Comparison of ENCODE assay signal across 9 cellular contexts in genomic region chr3:66469220-66469640, GRCh38. TPM values are rescaled to one million over a fixed set of nuclear protein-coding genes. Genes with fewer than 3 reads are reported as not detected.
DNase-seq lines count a peak whose midpoint lies in the region; ATAC-seq, FAIRE-seq and TF ChIP-seq lines count a peak whose summit lies in the region.
"Had no signal": no experiment of that assay in that cellular context is flagged by ENCODE, and none has a peak within 500 bp of the region (broad histone marks: within the 10 kb centered on the region; RNA-seq: fewer than 3 reads in every experiment).

No MANE protein-coding gene starts in this region.

- dilution Hi-C loops in keratinocyte (cut with MboI; ENCODE audit: extremely low pct_ligation_motif_present, low sequenced_read_pairs), result no loop called here

- WGBS in GM23248 (ENCODE audit: low coverage in 1 of 2, low lambda C conversion rate in 2 of 2, missing lambda C conversion rate in 2 of 2), 2 experiments, result 80% methylated on average over 4 of the region's 4 CpGs
- WGBS in heart left ventricle, 4 donors, result 89 to 94% (median 93%) methylated on average over 4 of the region's 4 CpGs

- FAIRE-seq in keratinocyte (lab: Jason Lieb, UNC), result no peak
- FAIRE-seq: H1 had no signal

- intact Hi-C loops in heart left ventricle (cut with DNase I), result no loop called here

- ATAC-seq in GM18909 (IDR thresholded peaks at IDR 0.05; ENCODE audit: poor library complexity, unreplicated experiment) (peak; percentile 70), HG03558 (IDR thresholded peaks at IDR 0.05; ENCODE audit: extremely low read depth, unreplicated experiment) (peak; percentile 22), heart left ventricle (no peak)

- H3K9me1 ChIP-seq in keratinocyte (ENCODE audit: control insufficient read depth, extremely low read depth, insufficient read depth, low read length), result peaks cover 3% of the 10 kb centered on the region

- peak overlapping the region; percentile 69 for H3K4me2 ChIP-seq in GM23248 (ENCODE audit: unreplicated experiment)
- peak overlapping the region; percentile 33 for H3K4me2 ChIP-seq in keratinocyte (ENCODE audit: control insufficient read depth, extremely low read depth, insufficient read depth, low read depth, low read length)

- TF ChIP-seq POLR2A in heart left ventricle (IDR thresholded peaks at IDR 0.05), result no peak

- TF ChIP-seq CTCF in keratinocyte (optimal IDR thresholded peaks at IDR 0.05 in 1 of 3, IDR thresholded peaks at IDR 0.05 in 1 of 3, conservative IDR thresholded peaks at IDR 0.05 in 1 of 3; ENCODE audit: extremely low read depth in 1 of 3, insufficient read depth in 2 of 3, low read length in 3 of 3) (no peak), heart left ventricle (IDR thresholded peaks at IDR 0.05) (no peak)

- H3K4me1 ChIP-seq in GM23248 (ENCODE audit: insufficient read depth), result peaks cover 43% of the 10 kb centered on the region
- H3K4me1 ChIP-seq in keratinocyte (ENCODE audit: control insufficient read depth, extremely low read depth, insufficient read depth, low read length), result peaks cover 46% of the 10 kb centered on the region
- H3K4me1 ChIP-seq in heart left ventricle, result peaks cover 0 to 75% (median 50%) of the 10 kb centered on the region in 12 donors

- H3K9ac ChIP-seq in GM23248, result peak overlapping the region; percentile 16; the same call in 1 of the 2 replicates
- H3K9ac ChIP-seq in keratinocyte (ENCODE audit: control insufficient read depth, extremely low read depth, insufficient read depth, low read length), result no peak overlapping the region

- H3K36me3 ChIP-seq in GM23248 (ENCODE audit: low read depth) (no peaks in the 10 kb centered on the region), keratinocyte (ENCODE audit: control insufficient read depth in 2 of 2, extremely low read depth in 1 of 2, insufficient read depth in 2 of 2, low read length in 2 of 2) (no peaks in the 10 kb centered on the region), heart left ventricle (no peaks in the 10 kb centered on the region)

- H3K27ac ChIP-seq in GM23248, result peak overlapping the region; percentile 62
- H3K27ac ChIP-seq in keratinocyte (ENCODE audit: control insufficient read depth, insufficient read depth, low read length), result peak overlapping the region; percentile 34
- H3K27ac ChIP-seq in heart left ventricle, result no peak overlapping the region

- no peaks in the 10 kb centered on the region for H3K9me2 ChIP-seq in GM23248 (ENCODE audit: insufficient read depth)

- H3K9me3 ChIP-seq in GM23248 (ENCODE audit: low read depth) (no peaks in the 10 kb centered on the region), keratinocyte (ENCODE audit: control insufficient read depth, low read depth, low read length) (no peaks in the 10 kb centered on the region), heart left ventricle (no peaks in the 10 kb centered on the region)

- H2AFZ ChIP-seq in GM23248 (no peak overlapping the region), keratinocyte (ENCODE audit: control insufficient read depth, low read length) (no peak overlapping the region)

- in situ Hi-C loops in GM23248 (cut with MboI), result no loop called here

- DNase-seq in GM23248 (peak; percentile 53), keratinocyte (ENCODE audit: low read depth, low spot score) (no peak), heart left ventricle (no peak), SW 1271 (lab: John Stamatoyannopoulos, UW) (no peak), SHP77 (lab: John Stamatoyannopoulos, UW) (no peak)
- DNase-seq: anterior cingulate cortex had no signal

- H4K20me1 ChIP-seq in GM23248 (ENCODE audit: insufficient read depth) (no peaks in the 10 kb centered on the region), keratinocyte (ENCODE audit: control insufficient read depth, extremely low read depth, insufficient read depth, low read length) (no peaks in the 10 kb centered on the region)

- peaks cover 42% of the 10 kb centered on the region for H3F3A ChIP-seq in GM23248 (ENCODE audit: insufficient read depth)

- H3K79me2 ChIP-seq in GM23248 (ENCODE audit: insufficient read depth) (no peaks in the 10 kb centered on the region; the same call in 1 of the 2 replicates), keratinocyte (ENCODE audit: control insufficient read depth, insufficient read depth, low read length) (peaks cover 37% of the 10 kb centered on the region)

- H3K27me3 ChIP-seq in GM23248 (replicated peaks; ENCODE audit: insufficient read depth) (no peaks in the 10 kb centered on the region), keratinocyte (ENCODE audit: control insufficient read depth, extremely low read depth, insufficient read depth, low read length) (no peaks in the 10 kb centered on the region), heart left ventricle (no peaks in the 10 kb centered on the region)

- H3K4me3 ChIP-seq in GM23248 (peak overlapping the region; percentile 48; the same call in 1 of the 2 replicates), keratinocyte (ENCODE audit: control insufficient read depth in 2 of 3, extremely low read depth in 1 of 3, insufficient read depth in 2 of 3, low read depth in 1 of 3, low read length in 3 of 3) (no peak overlapping the region), heart left ventricle (no peak overlapping the region)

RNA-seq across cellular contexts. Expression of gene LRIG1, which starts 31.6 kb away (rescaled TPM):
- total RNA-seq in GM23248 (2014; rRNA removed; shearing (Covaris generic)), result 6.5 and 10.0 TPM in 2 replicates
- polyA plus RNA-seq in GM23248 (2016; fragmentation: Nextera tagmentation; extraction: Ambion mirVana), result 2.8 and 3.1 TPM in 2 replicates
- polyA plus RNA-seq in keratinocyte, result 6.8 to 18.5 TPM (median 17.2 TPM) in 3 replicates
- 2.9 TPM for polyA plus RNA-seq in keratinocyte (2011; ENCODE audit: low read depth)
- polyA plus RNA-seq in keratinocyte (2011; cell fraction: cytosol; rRNA removed), result 8.3 and 9.4 TPM in 2 replicates
- 22.2 and 27.2 TPM in 2 replicates for polyA plus RNA-seq in keratinocyte (2011; cell fraction: nucleus; rRNA removed)
- 4.2 and 16.4 TPM in 2 replicates for polyA plus RNA-seq in keratinocyte (2012; ENCODE audit: low replicate concordance)
- polyA minus RNA-seq in keratinocyte, result 27.4 to 75.5 TPM (median 34.8 TPM) in 3 replicates
- polyA minus RNA-seq in keratinocyte (2011; cell fraction: cytosol; rRNA and poly(A)+ RNA removed), result 12.9 TPM
- 26.0 and 36.4 TPM in 2 replicates for polyA minus RNA-seq in keratinocyte (2011; cell fraction: nucleus; rRNA and poly(A)+ RNA removed)
- total RNA-seq in heart left ventricle, result 100 to 1,000 TPM in 4 of 9 donors, 10 to 100 TPM in 5; 71.0 to 161 (median 98.3) TPM
- polyA plus RNA-seq in heart left ventricle, result 10 to 100 TPM; 42.3 to 52.9 TPM

Comparison
In these comparisons a context has a peak if more than half of its experiments do, and no peak if none do; other contexts are left out.
1. ATAC-seq: peak in GM18909 (single experiment) and HG03558 (single experiment); none in heart left ventricle (0 of 4).
2. H3K27ac ChIP-seq: peak in GM23248 (single experiment) and keratinocyte (single experiment); none in heart left ventricle (0 of 12).